ENCODE assay signal across 1 cellular context in the genomic region with DNA sequence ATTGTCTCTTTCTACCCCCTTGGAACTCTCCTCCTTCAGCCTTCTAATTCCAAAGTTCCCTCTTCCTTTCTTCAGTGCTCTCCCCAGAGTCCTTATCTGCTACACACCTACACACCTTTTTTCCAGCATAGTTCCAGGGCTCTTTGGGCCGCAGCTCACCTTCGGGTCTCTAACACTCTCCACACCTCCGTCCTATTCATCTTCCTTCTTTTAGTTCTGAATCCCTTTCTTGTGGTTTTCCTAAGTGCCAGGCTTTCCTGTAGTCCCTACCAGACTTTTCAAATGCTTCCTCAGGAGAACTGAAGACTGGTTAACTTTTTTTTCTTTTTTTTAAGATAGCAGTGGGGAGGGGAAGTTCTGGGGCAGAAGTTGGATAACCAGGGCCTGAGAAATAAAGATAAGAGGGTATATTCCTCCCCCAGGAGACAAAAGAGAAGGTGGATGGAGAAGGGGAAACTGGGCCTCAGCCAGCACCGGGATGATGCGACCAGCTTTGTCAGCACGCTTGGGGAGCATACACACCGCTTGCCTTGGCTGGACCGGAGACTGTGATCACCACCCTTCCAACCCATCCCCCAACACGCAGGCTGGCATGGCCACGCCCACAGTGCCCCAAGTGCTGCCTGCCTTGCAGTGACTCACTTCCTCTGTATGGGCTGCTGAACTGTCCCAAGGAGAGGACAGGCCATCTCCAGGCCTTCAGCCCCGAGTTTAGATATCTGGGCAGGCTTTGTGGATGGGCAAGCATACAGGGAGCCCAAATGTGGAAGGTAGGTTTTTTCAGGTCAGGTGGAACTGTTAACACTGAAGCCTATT.
TF ChIP-seq lines count a peak whose summit lies in the region.

No MANE protein-coding gene starts in this region.

TF ChIP-seq in HepG2, 621 proteins besides CTCF, POLR2A, EP300 and RAD21 (continued from another document and continues in another):
- TF ChIP-seq, protein P1, sequence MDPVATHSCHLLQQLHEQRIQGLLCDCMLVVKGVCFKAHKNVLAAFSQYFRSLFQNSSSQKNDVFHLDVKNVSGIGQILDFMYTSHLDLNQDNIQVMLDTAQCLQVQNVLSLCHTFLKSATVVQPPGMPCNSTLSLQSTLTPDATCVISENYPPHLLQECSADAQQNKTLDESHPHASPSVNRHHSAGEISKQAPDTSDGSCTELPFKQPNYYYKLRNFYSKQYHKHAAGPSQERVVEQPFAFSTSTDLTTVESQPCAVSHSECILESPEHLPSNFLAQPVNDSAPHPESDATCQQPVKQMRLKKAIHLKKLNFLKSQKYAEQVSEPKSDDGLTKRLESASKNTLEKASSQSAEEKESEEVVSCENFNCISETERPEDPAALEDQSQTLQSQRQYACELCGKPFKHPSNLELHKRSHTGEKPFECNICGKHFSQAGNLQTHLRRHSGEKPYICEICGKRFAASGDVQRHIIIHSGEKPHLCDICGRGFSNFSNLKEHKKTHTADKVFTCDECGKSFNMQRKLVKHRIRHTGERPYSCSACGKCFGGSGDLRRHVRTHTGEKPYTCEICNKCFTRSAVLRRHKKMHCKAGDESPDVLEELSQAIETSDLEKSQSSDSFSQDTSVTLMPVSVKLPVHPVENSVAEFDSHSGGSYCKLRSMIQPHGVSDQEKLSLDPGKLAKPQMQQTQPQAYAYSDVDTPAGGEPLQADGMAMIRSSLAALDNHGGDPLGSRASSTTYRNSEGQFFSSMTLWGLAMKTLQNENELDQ (CRISPR knock-in tag; IDR thresholded peaks at IDR 0.05; ENCODE audit: borderline replicate concordance), result no peak
- TF ChIP-seq NCOA2 (CRISPR knock-in tag; IDR thresholded peaks at IDR 0.05) (no peak), ZSCAN30 (CRISPR knock-in tag; IDR thresholded peaks at IDR 0.05) (no peak), NPAS2 (CRISPR knock-in tag; IDR thresholded peaks at IDR 0.05; ENCODE audit: borderline replicate concordance) (no peak), MIXL1 (CRISPR knock-in tag; IDR thresholded peaks at IDR 0.05) (no peak), EED (CRISPR knock-in tag; IDR thresholded peaks at IDR 0.05) (no peak), CBX5 (CRISPR knock-in tag; IDR thresholded peaks at IDR 0.05; ENCODE audit: borderline replicate concordance) (peak; percentile 75; the same call in 1 of the 2 replicates), ELF1 (CRISPR knock-in tag; IDR thresholded peaks at IDR 0.05) (peak; percentile 14; the same call in 1 of the 2 replicates), JUNB (CRISPR knock-in tag; IDR thresholded peaks at IDR 0.05; ENCODE audit: borderline replicate concordance) (no peak), PHF20 (CRISPR knock-in tag; IDR thresholded peaks at IDR 0.05) (no peak), MIER2 (CRISPR knock-in tag; IDR thresholded peaks at IDR 0.05) (no peak), ZFP37 (CRISPR knock-in tag; IDR thresholded peaks at IDR 0.05; ENCODE audit: borderline replicate concordance) (no peak), JUND (CRISPR knock-in tag; IDR thresholded peaks at IDR 0.05) (peak; percentile 71; the same call in 1 of the 2 replicates), POLR2AphosphoS5 (IDR thresholded peaks at IDR 0.05; ENCODE audit: low read depth, low read length) (peak; percentile 29; the same call in 1 of the 2 replicates), HNRNPUL1 (IDR thresholded peaks at IDR 0.05; ENCODE audit: low read depth, low read length) (no peak), KLF6 (CRISPR knock-in tag; IDR thresholded peaks at IDR 0.05) (no peak), ZFY (CRISPR knock-in tag; IDR thresholded peaks at IDR 0.05) (peak; percentile 27; the same call in 1 of the 2 replicates), ZNF20 (CRISPR knock-in tag; IDR thresholded peaks at IDR 0.05) (no peak), TBL1XR1 (IDR thresholded peaks at IDR 0.05; ENCODE audit: borderline replicate concordance, low read length, partially characterized antibody) (no peak), PCBP2 (optimal IDR thresholded peaks at IDR 0.05; ENCODE audit: low read depth, low read length, poor library complexity, severe bottlenecking) (no peak), SP2 (CRISPR knock-in tag; IDR thresholded peaks at IDR 0.05) (no peak), THAP11 (CRISPR knock-in tag; IDR thresholded peaks at IDR 0.05) (peak; percentile 44; the same call in 1 of the 2 replicates), ATF7-NPFF (CRISPR knock-in tag; IDR thresholded peaks at IDR 0.05; ENCODE audit: low read depth) (no peak), ZSCAN20 (CRISPR knock-in tag; IDR thresholded peaks at IDR 0.05; ENCODE audit: borderline replicate concordance) (no peak), CBX1 (IDR thresholded peaks at IDR 0.05; ENCODE audit: low read depth) (no peak), ETV5 (CRISPR knock-in tag; IDR thresholded peaks at IDR 0.05; ENCODE audit: borderline replicate concordance) (peak; percentile 93), U2AF2 (IDR thresholded peaks at IDR 0.05; ENCODE audit: low read depth, low read length) (no peak), GFI1 (CRISPR knock-in tag; IDR thresholded peaks at IDR 0.05; ENCODE audit: borderline replicate concordance) (no peak), SRF (IDR thresholded peaks at IDR 0.05; ENCODE audit: low read depth, low read length) (no peak), GTF3A (CRISPR knock-in tag; conservative IDR thresholded peaks at IDR 0.05) (no peak), GATAD2A (CRISPR knock-in tag; IDR thresholded peaks at IDR 0.05) (peak; percentile 79), SCMH1 (CRISPR knock-in tag; IDR thresholded peaks at IDR 0.05; ENCODE audit: borderline replicate concordance) (no peak), DNMT1 (CRISPR knock-in tag; IDR thresholded peaks at IDR 0.05) (no peak), RARA (CRISPR knock-in tag; IDR thresholded peaks at IDR 0.05) (peak; percentile 37; the same call in 1 of the 2 replicates), SOX13 (IDR thresholded peaks at IDR 0.05) (no peak), SOX13 (CRISPR knock-in tag; conservative IDR thresholded peaks at IDR 0.05 in 1 of 2, IDR thresholded peaks at IDR 0.05 in 1 of 2) (peak in 1 of 2 experiments; percentile 44; a peak in 1 of 4 replicates), ZNF776 (CRISPR knock-in tag; IDR thresholded peaks at IDR 0.05) (no peak), MYC (CRISPR knock-in tag; IDR thresholded peaks at IDR 0.05; ENCODE audit: borderline replicate concordance) (peak; percentile 46; the same call in 1 of the 2 replicates), SOX5 (CRISPR knock-in tag; IDR thresholded peaks at IDR 0.05; ENCODE audit: borderline replicate concordance) (no peak), RXRB (CRISPR knock-in tag; IDR thresholded peaks at IDR 0.05; ENCODE audit: borderline replicate concordance) (peak; percentile 54; the same call in 1 of the 2 replicates), CREB1 (IDR thresholded peaks at IDR 0.05) (no peak), CREB1 (CRISPR knock-in tag; IDR thresholded peaks at IDR 0.05) (no peak), PCBP1 (IDR thresholded peaks at IDR 0.05; ENCODE audit: borderline replicate concordance, low read depth, low read length) (no peak), HNRNPL (IDR thresholded peaks at IDR 0.05; ENCODE audit: low read depth, low read length) (peak; percentile 96), ZNF33A (CRISPR knock-in tag; IDR thresholded peaks at IDR 0.05; ENCODE audit: borderline replicate concordance) (no peak), ZNF251 (CRISPR knock-in tag; IDR thresholded peaks at IDR 0.05) (no peak)
- TF ChIP-seq, protein P2, sequence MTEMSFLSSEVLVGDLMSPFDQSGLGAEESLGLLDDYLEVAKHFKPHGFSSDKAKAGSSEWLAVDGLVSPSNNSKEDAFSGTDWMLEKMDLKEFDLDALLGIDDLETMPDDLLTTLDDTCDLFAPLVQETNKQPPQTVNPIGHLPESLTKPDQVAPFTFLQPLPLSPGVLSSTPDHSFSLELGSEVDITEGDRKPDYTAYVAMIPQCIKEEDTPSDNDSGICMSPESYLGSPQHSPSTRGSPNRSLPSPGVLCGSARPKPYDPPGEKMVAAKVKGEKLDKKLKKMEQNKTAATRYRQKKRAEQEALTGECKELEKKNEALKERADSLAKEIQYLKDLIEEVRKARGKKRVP (CRISPR knock-in tag; IDR thresholded peaks at IDR 0.05), result no peak
- TF ChIP-seq, protein P3, sequence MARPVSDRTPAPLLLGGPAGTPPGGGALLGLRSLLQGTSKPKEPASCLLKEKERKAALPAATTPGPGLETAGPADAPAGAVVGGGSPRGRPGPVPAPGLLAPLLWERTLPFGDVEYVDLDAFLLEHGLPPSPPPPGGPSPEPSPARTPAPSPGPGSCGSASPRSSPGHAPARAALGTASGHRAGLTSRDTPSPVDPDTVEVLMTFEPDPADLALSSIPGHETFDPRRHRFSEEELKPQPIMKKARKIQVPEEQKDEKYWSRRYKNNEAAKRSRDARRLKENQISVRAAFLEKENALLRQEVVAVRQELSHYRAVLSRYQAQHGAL (CRISPR knock-in tag; IDR thresholded peaks at IDR 0.05; ENCODE audit: not compliant biosample characterization), result no peak
- TF ChIP-seq, protein P4, sequence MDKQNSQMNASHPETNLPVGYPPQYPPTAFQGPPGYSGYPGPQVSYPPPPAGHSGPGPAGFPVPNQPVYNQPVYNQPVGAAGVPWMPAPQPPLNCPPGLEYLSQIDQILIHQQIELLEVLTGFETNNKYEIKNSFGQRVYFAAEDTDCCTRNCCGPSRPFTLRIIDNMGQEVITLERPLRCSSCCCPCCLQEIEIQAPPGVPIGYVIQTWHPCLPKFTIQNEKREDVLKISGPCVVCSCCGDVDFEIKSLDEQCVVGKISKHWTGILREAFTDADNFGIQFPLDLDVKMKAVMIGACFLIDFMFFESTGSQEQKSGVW (CRISPR knock-in tag; IDR thresholded peaks at IDR 0.05; ENCODE audit: borderline replicate concordance), result no peak
- TF ChIP-seq, protein P5, sequence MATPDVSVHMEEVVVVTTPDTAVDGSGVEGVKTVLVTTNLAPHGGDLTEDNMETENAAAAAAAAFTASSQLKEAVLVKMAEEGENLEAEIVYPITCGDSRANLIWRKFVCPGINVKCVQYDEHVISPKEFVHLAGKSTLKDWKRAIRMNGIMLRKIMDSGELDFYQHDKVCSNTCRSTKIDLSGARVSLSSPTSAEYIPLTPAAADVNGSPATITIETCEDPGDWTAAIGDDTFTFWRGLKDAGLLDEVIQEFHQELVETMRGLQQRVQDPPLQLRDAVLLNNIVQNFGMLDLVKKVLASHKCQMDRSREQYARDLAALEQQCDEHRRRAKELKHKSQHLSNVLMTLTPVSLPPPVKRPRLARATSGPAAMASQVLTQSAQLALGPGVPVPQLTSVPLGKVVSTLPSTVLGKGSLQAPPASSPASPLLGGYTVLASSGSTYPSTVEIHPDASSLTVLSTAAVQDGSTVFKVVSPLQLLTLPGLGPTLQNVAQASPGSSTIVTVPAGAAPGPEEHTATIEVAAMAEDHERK (CRISPR knock-in tag; IDR thresholded peaks at IDR 0.05; ENCODE audit: low read depth), result no peak
- TF ChIP-seq, protein P6, sequence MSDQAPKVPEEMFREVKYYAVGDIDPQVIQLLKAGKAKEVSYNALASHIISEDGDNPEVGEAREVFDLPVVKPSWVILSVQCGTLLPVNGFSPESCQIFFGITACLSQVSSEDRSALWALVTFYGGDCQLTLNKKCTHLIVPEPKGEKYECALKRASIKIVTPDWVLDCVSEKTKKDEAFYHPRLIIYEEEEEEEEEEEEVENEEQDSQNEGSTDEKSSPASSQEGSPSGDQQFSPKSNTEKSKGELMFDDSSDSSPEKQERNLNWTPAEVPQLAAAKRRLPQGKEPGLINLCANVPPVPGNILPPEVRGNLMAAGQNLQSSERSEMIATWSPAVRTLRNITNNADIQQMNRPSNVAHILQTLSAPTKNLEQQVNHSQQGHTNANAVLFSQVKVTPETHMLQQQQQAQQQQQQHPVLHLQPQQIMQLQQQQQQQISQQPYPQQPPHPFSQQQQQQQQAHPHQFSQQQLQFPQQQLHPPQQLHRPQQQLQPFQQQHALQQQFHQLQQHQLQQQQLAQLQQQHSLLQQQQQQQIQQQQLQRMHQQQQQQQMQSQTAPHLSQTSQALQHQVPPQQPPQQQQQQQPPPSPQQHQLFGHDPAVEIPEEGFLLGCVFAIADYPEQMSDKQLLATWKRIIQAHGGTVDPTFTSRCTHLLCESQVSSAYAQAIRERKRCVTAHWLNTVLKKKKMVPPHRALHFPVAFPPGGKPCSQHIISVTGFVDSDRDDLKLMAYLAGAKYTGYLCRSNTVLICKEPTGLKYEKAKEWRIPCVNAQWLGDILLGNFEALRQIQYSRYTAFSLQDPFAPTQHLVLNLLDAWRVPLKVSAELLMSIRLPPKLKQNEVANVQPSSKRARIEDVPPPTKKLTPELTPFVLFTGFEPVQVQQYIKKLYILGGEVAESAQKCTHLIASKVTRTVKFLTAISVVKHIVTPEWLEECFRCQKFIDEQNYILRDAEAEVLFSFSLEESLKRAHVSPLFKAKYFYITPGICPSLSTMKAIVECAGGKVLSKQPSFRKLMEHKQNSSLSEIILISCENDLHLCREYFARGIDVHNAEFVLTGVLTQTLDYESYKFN (CRISPR knock-in tag; conservative IDR thresholded peaks at IDR 0.05), result peak; percentile 51; the same call in 1 of the 2 replicates
- TF ChIP-seq, protein P7, sequence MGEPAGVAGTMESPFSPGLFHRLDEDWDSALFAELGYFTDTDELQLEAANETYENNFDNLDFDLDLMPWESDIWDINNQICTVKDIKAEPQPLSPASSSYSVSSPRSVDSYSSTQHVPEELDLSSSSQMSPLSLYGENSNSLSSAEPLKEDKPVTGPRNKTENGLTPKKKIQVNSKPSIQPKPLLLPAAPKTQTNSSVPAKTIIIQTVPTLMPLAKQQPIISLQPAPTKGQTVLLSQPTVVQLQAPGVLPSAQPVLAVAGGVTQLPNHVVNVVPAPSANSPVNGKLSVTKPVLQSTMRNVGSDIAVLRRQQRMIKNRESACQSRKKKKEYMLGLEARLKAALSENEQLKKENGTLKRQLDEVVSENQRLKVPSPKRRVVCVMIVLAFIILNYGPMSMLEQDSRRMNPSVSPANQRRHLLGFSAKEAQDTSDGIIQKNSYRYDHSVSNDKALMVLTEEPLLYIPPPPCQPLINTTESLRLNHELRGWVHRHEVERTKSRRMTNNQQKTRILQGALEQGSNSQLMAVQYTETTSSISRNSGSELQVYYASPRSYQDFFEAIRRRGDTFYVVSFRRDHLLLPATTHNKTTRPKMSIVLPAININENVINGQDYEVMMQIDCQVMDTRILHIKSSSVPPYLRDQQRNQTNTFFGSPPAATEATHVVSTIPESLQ (CRISPR knock-in tag; conservative IDR thresholded peaks at IDR 0.05), result no peak
